Comparison of ENCODE assay signal across 25 cellular contexts in genomic region chr9:109341561-109341960, GRCh38. TPM values are rescaled to one million over a fixed set of nuclear protein-coding genes. Genes with fewer than 3 reads are reported as not detected.
"Had no signal": no experiment of that assay in that cellular context is flagged by ENCODE, and none has a peak within 500 bp of the region (broad histone marks: within the 10 kb centered on the region; RNA-seq: fewer than 3 reads in every experiment).

No MANE protein-coding gene starts in this region.

- DNase-seq: activated CD4-positive, alpha-beta memory T cell treated with anti-CD3 and anti-CD28 coated beads for 36 hours; activated CD8-positive, alpha-beta memory T cell treated with anti-CD3 and anti-CD28 coated beads, Interleukin-2, amount 10 ng/mL, durations not matched to agents 7 days and 5 days; activated naive CD4-positive, alpha-beta T cell; activated naive CD8-positive, alpha-beta T cell treated with anti-CD3 and anti-CD28 coated beads, Interleukin-2, amount 10 ng/mL, durations not matched to agents 7 days and 5 days; activated T-cell treated with anti-CD3 and anti-CD28 coated beads, Interleukin-2, amount 50 U/mL, for 1 hour; amygdala; caudate nucleus; dorsolateral prefrontal cortex; foreskin melanocyte; glutamatergic neuron; hippocampal formation; kidney; mucosa of descending colon; naive B cell; stimulated activated CD4-positive, alpha-beta T cell treated with anti-CD3 and anti-CD28 coated beads, Interleukin-12 subunit alpha, Interleukin-12 subunit beta, amount 100 ng/mL, for 4 hours; stimulated activated CD4-positive, alpha-beta T cell treated with anti-CD3 and anti-CD28 coated beads, Interleukin-1b, Interleukin-23, amount 100 ng/mL, for 48 hours; stimulated activated naive CD4-positive, alpha-beta T cell treated with Interleukin-2 at 50 U/mL for 16 hours; substantia nigra; SW 1271; transverse colon had no signal

- H3K27me3 Mint-ChIP-seq: progenitor cell of endocrine pancreas had no signal

- H3K4me1 Mint-ChIP-seq: activated CD8-positive, alpha-beta memory T cell treated with anti-CD3 and anti-CD28 coated beads, Interleukin-2, amount 10 ng/mL, durations not matched to agents 7 days and 5 days; activated naive CD8-positive, alpha-beta T cell treated with anti-CD3 and anti-CD28 coated beads, Interleukin-2, amount 10 ng/mL, durations not matched to agents 7 days and 5 days; activated T-helper 17 cell treated with anti-CD3 and anti-CD28 coated beads, Interleukin-2, amount 50 U/mL, for 72 hours; naive B cell had no signal

- H3K9me3 Mint-ChIP-seq: activated CD4-positive, alpha-beta memory T cell treated with anti-CD3 and anti-CD28 coated beads for 36 hours; activated naive CD8-positive, alpha-beta T cell treated with anti-CD3 and anti-CD28 coated beads, Interleukin-2, amount 10 ng/mL, durations not matched to agents 7 days and 5 days; activated T-helper 17 cell treated with anti-CD3 and anti-CD28 coated beads, Interleukin-2, amount 50 U/mL, for 72 hours; naive B cell had no signal

- H3K27ac Mint-ChIP-seq: activated CD4-positive, alpha-beta memory T cell treated with anti-CD3 and anti-CD28 coated beads for 36 hours; activated CD8-positive, alpha-beta memory T cell treated with anti-CD3 and anti-CD28 coated beads, Interleukin-2, amount 10 ng/mL, durations not matched to agents 7 days and 5 days; activated naive CD8-positive, alpha-beta T cell treated with anti-CD3 and anti-CD28 coated beads, Interleukin-2, amount 10 ng/mL, durations not matched to agents 7 days and 5 days; activated T-helper 17 cell treated with anti-CD3 and anti-CD28 coated beads, Interleukin-2, amount 50 U/mL, for 72 hours; naive B cell; progenitor cell of endocrine pancreas had no signal

- ATAC-seq: activated CD8-positive, alpha-beta memory T cell treated with anti-CD3 and anti-CD28 coated beads, Interleukin-2, amount 10 ng/mL, durations not matched to agents 7 days and 5 days; activated T-helper 17 cell treated with anti-CD3 and anti-CD28 coated beads, Interleukin-2, amount 50 U/mL, for 72 hours; left lobe of liver; mucosa of descending colon had no signal

- H3K4me3 Mint-ChIP-seq: activated CD4-positive, alpha-beta memory T cell treated with anti-CD3 and anti-CD28 coated beads for 36 hours; activated CD8-positive, alpha-beta memory T cell treated with anti-CD3 and anti-CD28 coated beads, Interleukin-2, amount 10 ng/mL, durations not matched to agents 7 days and 5 days; activated naive CD8-positive, alpha-beta T cell treated with anti-CD3 and anti-CD28 coated beads, Interleukin-2, amount 10 ng/mL, durations not matched to agents 7 days and 5 days; activated T-helper 17 cell treated with anti-CD3 and anti-CD28 coated beads, Interleukin-2, amount 50 U/mL, for 72 hours; naive B cell; neural crest cell had no signal

- H3K36me3 Mint-ChIP-seq: activated CD4-positive, alpha-beta memory T cell treated with anti-CD3 and anti-CD28 coated beads for 36 hours; activated CD8-positive, alpha-beta memory T cell treated with anti-CD3 and anti-CD28 coated beads, Interleukin-2, amount 10 ng/mL, durations not matched to agents 7 days and 5 days; activated naive CD8-positive, alpha-beta T cell treated with anti-CD3 and anti-CD28 coated beads, Interleukin-2, amount 10 ng/mL, durations not matched to agents 7 days and 5 days; naive B cell had no signal

- H3K4me3 ChIP-seq: dorsolateral prefrontal cortex, mucosa of descending colon, right atrium auricular region, transverse colon had no signal

RNA-seq across cellular contexts. Expression of gene EPB41L4B, which starts 20.7 kb away (rescaled TPM):
- total RNA-seq: activated naive CD8-positive, alpha-beta T cell treated with anti-CD3 and anti-CD28 coated beads, Interleukin-2, amount 10 ng/mL, durations not matched to agents 7 days and 5 days had no signal
